ENCODE assay signal across 8 cellular contexts in genomic region chr1:26111530-26112406, GRCh38. TPM values are rescaled to one million over a fixed set of nuclear protein-coding genes. Genes with fewer than 3 reads are reported as not detected.
DNase-seq lines count a peak whose midpoint lies in the region; ATAC-seq and TF ChIP-seq lines count a peak whose summit lies in the region.

Gene PDIK1L, plus strand, starts transcription at chr1:26111824. Its CDS starts 2,485 bp downstream, at chr1:26114309.

- no peaks in the 10 kb centered on the region for H3K4me1 ChIP-seq in BE2C

- TF ChIP-seq CTCF in BE2C (IDR thresholded peaks at IDR 0.05; ENCODE audit: low read depth, low read length): no peak

- H3K27ac ChIP-seq in cingulate gyrus (ENCODE audit: low read depth, low read length): peak within 1 kb of the TSS; percentile 90

- no peaks in the 10 kb centered on the region for H3K36me3 ChIP-seq in BE2C

- no peaks in the 10 kb centered on the region for H3K27me3 ChIP-seq in BE2C

- peak; percentile 62 for ATAC-seq in GM19328 (IDR thresholded peaks at IDR 0.05; ENCODE audit: unreplicated experiment)
- ATAC-seq in HG03469 (IDR thresholded peaks at IDR 0.05; ENCODE audit: unreplicated experiment): peak; percentile 39

- H3K9me3 ChIP-seq in BE2C: no peaks in the 10 kb centered on the region

- DNase-seq in BE2C (peak; percentile 88), NCI-H526 (lab: John Stamatoyannopoulos, UW) (peak; percentile 92 to 97), left kidney (ENCODE audit: low read depth, low spot score) (peak; percentile 98)
- DNase-seq in activated CD4-positive, alpha-beta T cell treated with anti-CD3 and anti-CD28 coated beads for 48 hours: peak; percentile 95
- peak; percentile 94 to 96 for DNase-seq in stimulated activated CD4-positive, alpha-beta T cell treated with anti-CD3 and anti-CD28 coated beads, Interleukin-1b, Interleukin-23, amount 100 ng/mL, for 4 hours (ENCODE audit: low read depth in 2 of 2)

- peak within 1 kb of the TSS; percentile 74 for H3K4me3 ChIP-seq in BE2C (ENCODE audit: low read depth, low read length)

RNA-seq across cellular contexts. Expression of gene PDIK1L, which starts in this region (rescaled TPM):
- polyA plus RNA-seq in BE2C (2012; ENCODE audit: insufficient read depth, insufficient read length, low read depth): 6.1 TPM

Comparison
In these comparisons a context has a peak if more than half of its experiments do, and no peak if none do; other contexts are left out.
1. Peak in every context shown above with its lines: DNase-seq, ATAC-seq, H3K4me3 ChIP-seq and H3K27ac ChIP-seq.